23 cellular contexts compared by ENCODE assay signal in the genomic region with DNA sequence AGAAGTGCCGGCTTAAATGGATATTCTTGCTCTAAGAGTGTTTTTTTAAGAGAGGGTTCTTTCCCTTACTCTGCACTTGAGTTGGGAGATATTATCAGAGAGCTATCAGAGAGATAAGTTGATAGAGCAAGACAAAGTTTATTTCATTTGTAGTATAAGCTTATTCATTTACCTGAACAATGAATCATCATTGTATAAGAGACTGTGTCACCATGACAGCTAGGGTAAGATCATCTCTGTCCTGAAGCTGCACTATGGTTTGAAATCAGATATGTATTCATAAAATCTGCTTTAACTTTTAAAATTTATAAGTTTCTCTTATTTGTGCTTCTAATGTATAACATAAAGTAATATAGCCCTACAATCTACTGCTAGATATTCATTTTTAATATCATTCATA.
"Had no signal": no experiment of that assay in that cellular context is flagged by ENCODE, and none has a peak within 500 bp of the region (broad histone marks: within the 10 kb centered on the region; RNA-seq: fewer than 3 reads in every experiment).

No MANE protein-coding gene starts in this region.

- H3K27me3 ChIP-seq: esophagus muscularis mucosa, ovary, sigmoid colon, stomach, thyroid gland, vagina had no signal

- DNase-seq: effector CD8-positive, alpha-beta T cell; endodermal cell; hypothalamus; natural killer cell; occipital lobe; ovary; posterior cingulate gyrus; psoas muscle; right cardiac atrium; sigmoid colon; stimulated activated CD4-positive, alpha-beta T cell treated with anti-CD3 and anti-CD28 coated beads, Interleukin-2, amount 100 ng/mL, for 24 hours; stimulated activated CD4-positive, alpha-beta T cell treated with anti-CD3 and anti-CD28 coated beads, Interleukin-4, amount 100 ng/mL, for 24 hours; stimulated activated naive CD4-positive, alpha-beta T cell treated with Interleukin-2 at 50 U/mL for 16 hours; stomach; thyroid gland; trophoblast cell had no signal

- ATAC-seq: left lobe of liver; natural killer cell; psoas muscle; right cardiac atrium; stimulated activated effector memory CD8-positive, alpha-beta T cell treated with anti-CD3 and anti-CD28 coated beads, Interleukin-12 subunit alpha, Interleukin-12 subunit beta, amount 100 ng/mL, for 72 hours had no signal

- H3K27ac ChIP-seq: esophagus muscularis mucosa, ovary, psoas muscle, sigmoid colon, stomach, thyroid gland, vagina had no signal

- H3K4me3 ChIP-seq: esophagus muscularis mucosa, lung, ovary, psoas muscle, sigmoid colon, stomach, thyroid gland, vagina had no signal

- H3K4me1 Mint-ChIP-seq: endodermal cell; memory B cell; natural killer cell; stimulated activated effector memory CD8-positive, alpha-beta T cell treated with anti-CD3 and anti-CD28 coated beads, Interleukin-12 subunit alpha, Interleukin-12 subunit beta, amount 100 ng/mL, for 72 hours had no signal

- H3K27me3 Mint-ChIP-seq: dendritic cell treated with granulocyte-macrophage colony-stimulating factor and Interleukin-4, amounts not matched to agents 40 ng/mL and 50 ng/mL, for 4 days had no signal

- H3K36me3 ChIP-seq: esophagus muscularis mucosa, ovary, sigmoid colon, stomach, thyroid gland, vagina had no signal

- H3K4me3 Mint-ChIP-seq: dendritic cell treated with granulocyte-macrophage colony-stimulating factor and Interleukin-4, amounts not matched to agents 40 ng/mL and 50 ng/mL, for 4 days; endodermal cell; memory B cell; natural killer cell; stimulated activated effector memory CD8-positive, alpha-beta T cell treated with anti-CD3 and anti-CD28 coated beads, Interleukin-12 subunit alpha, Interleukin-12 subunit beta, amount 100 ng/mL, for 72 hours had no signal

- H3K36me3 Mint-ChIP-seq: memory B cell; natural killer cell; stimulated activated effector memory CD8-positive, alpha-beta T cell treated with anti-CD3 and anti-CD28 coated beads, Interleukin-12 subunit alpha, Interleukin-12 subunit beta, amount 100 ng/mL, for 72 hours had no signal

- H3K9me3 ChIP-seq: esophagus muscularis mucosa, ovary, psoas muscle, sigmoid colon, stomach, thyroid gland, vagina had no signal

- H3K27ac Mint-ChIP-seq: dendritic cell treated with granulocyte-macrophage colony-stimulating factor and Interleukin-4, amounts not matched to agents 40 ng/mL and 50 ng/mL, for 4 days; endodermal cell; memory B cell; natural killer cell; stimulated activated effector memory CD8-positive, alpha-beta T cell treated with anti-CD3 and anti-CD28 coated beads, Interleukin-12 subunit alpha, Interleukin-12 subunit beta, amount 100 ng/mL, for 72 hours had no signal

- H3K4me1 ChIP-seq: esophagus muscularis mucosa, psoas muscle, sigmoid colon, stomach, vagina had no signal
